ENCODE assay signal across 18 cellular contexts in genomic region chr18:79589601-79590091, GRCh38.
A peak's percentile ranks its signal among the peaks of the same experiment; 100 is the strongest.
DNase-seq lines count a peak whose midpoint lies in the region; ATAC-seq, FAIRE-seq and TF ChIP-seq lines count a peak whose summit lies in the region.
"Had no signal": no experiment of that assay in that cellular context is flagged by ENCODE, and none has a peak within 500 bp of the region (broad histone marks: within the 10 kb centered on the region; RNA-seq: fewer than 3 reads in every experiment).

No MANE protein-coding gene starts in this region.

- H3K27me3 Mint-ChIP-seq in endodermal cell (ENCODE audit: insufficient read depth): no peaks in the 10 kb centered on the region
- H3K27me3 Mint-ChIP-seq: activated naive CD8-positive, alpha-beta T cell treated with anti-CD3 and anti-CD28 coated beads, Interleukin-2, amount 50 U/mL, for 24 hours had no signal

- no TSS peak for BruUV-seq in mammary epithelial cell (replicated peaks; lab: Mats Ljungman, UMichigan)

- no peak overlapping the region for H3K4me3 Mint-ChIP-seq in endodermal cell
- H3K4me3 Mint-ChIP-seq: activated naive CD8-positive, alpha-beta T cell treated with anti-CD3 and anti-CD28 coated beads, Interleukin-2, amount 50 U/mL, for 24 hours had no signal

- H3K4me2 ChIP-seq in mammary epithelial cell (ENCODE audit: insufficient read depth, low read depth, low read length): no peak overlapping the region
- H3K4me2 ChIP-seq in MM.1S (ENCODE audit: low read depth, low read length): no peak overlapping the region

- peaks cover 11% of the 10 kb centered on the region for H3K4me1 Mint-ChIP-seq in endodermal cell
- H3K4me1 Mint-ChIP-seq: activated naive CD8-positive, alpha-beta T cell treated with anti-CD3 and anti-CD28 coated beads, Interleukin-2, amount 50 U/mL, for 24 hours had no signal

- H4K20me1 ChIP-seq in mammary epithelial cell (ENCODE audit: insufficient read depth, low read length): no peaks in the 10 kb centered on the region
- H4K20me1 ChIP-seq in MM.1S (ENCODE audit: insufficient read depth, low read length): no peaks in the 10 kb centered on the region

- H3K4me3 ChIP-seq in breast epithelium (peak overlapping the region in 1 of 3 donors; percentile 49), mammary epithelial cell (replicated peaks in 1 of 3; ENCODE audit: insufficient read depth in 1 of 3, low read depth in 2 of 3, low read length in 3 of 3) (no peak overlapping the region), right atrium auricular region (no peak overlapping the region), pancreas (no peak overlapping the region), vagina (no peak overlapping the region), endodermal cell (ENCODE audit: low read length) (no peak overlapping the region), MM.1S (ENCODE audit: low read length) (no peak overlapping the region)
- H3K4me3 ChIP-seq: tibial nerve had no signal

- intact Hi-C loops in breast epithelium (cut with DNase I; ENCODE audit: low total_unique reads): no loop called here
- intact Hi-C loops in mammary epithelial cell (cut with micrococcal nuclease): no loop called here
- intact Hi-C loops in pancreas (cut with DNase I): no loop called here
- intact Hi-C loops in vagina (cut with DNase I): no loop called here

- H3K9me3 Mint-ChIP-seq in endodermal cell: peaks cover 13% of the 10 kb centered on the region
- H3K9me3 Mint-ChIP-seq: activated naive CD8-positive, alpha-beta T cell treated with anti-CD3 and anti-CD28 coated beads, Interleukin-2, amount 50 U/mL, for 24 hours had no signal

- in situ Hi-C loops in mammary epithelial cell (cut with MboI; ENCODE audit: low sequenced_read_pairs in 2 of 2): no loop called here

- TF ChIP-seq CTCF in breast epithelium (IDR thresholded peaks at IDR 0.05) (no peak), mammary epithelial cell (conservative IDR thresholded peaks at IDR 0.05 in 1 of 2, IDR thresholded peaks at IDR 0.05 in 1 of 2; ENCODE audit: extremely low read depth in 1 of 2, insufficient read depth in 1 of 2, low read depth in 1 of 2, low read length in 2 of 2) (no peak), right atrium auricular region (IDR thresholded peaks at IDR 0.05) (no peak), pancreas (IDR thresholded peaks at IDR 0.05) (no peak), vagina (IDR thresholded peaks at IDR 0.05) (no peak), endodermal cell (conservative IDR thresholded peaks at IDR 0.05) (no peak), MM.1S (IDR thresholded peaks at IDR 0.05; ENCODE audit: low read length) (no peak)

- dilution Hi-C loops in mammary epithelial cell (cut with HindIII; ENCODE audit: low sequenced_read_pairs): loop anchor here (5.0 kb wide), 2 partner anchors 38 to 122 kb away; no protein-coding TSS in a partner anchor

- no peak for DNase-seq in breast epithelium (ENCODE audit: low spot score in 2 of 2)
- DNase-seq in mammary epithelial cell: no peak
- DNase-seq in right atrium auricular region (ENCODE audit: low spot score): no peak
- peak in 2 of 6 donors; percentile 33 to 43 for DNase-seq in pancreas
- no peak for DNase-seq in vagina (ENCODE audit: extremely low spot score in 2 of 2)
- DNase-seq in KG1 (lab: John Stamatoyannopoulos, UW): no peak
- no peak for DNase-seq in endodermal cell
- no peak for DNase-seq in MM.1S
- DNase-seq: 8988T; activated CD4-positive, alpha-beta T cell treated with anti-CD3 and anti-CD28 coated beads, Interleukin-2, amount 50 U/mL, for 48 hours; activated naive CD8-positive, alpha-beta T cell treated with anti-CD3 and anti-CD28 coated beads, Interleukin-2, amount 50 U/mL, for 24 hours; activated T-cell treated with anti-CD3 and anti-CD28 coated beads, Interleukin-2, amount 50 U/mL, for 48 hours; kidney glomerular epithelial cell; NCI-H1694; OCI-M1 had no signal

- peak overlapping the region; percentile 88 to 89 for H3K27ac ChIP-seq in breast epithelium
- no peak overlapping the region for H3K27ac ChIP-seq in mammary epithelial cell (ENCODE audit: insufficient read depth, low read depth, low read length)
- H3K27ac ChIP-seq in right atrium auricular region: peak overlapping the region; percentile 56 to 72
- no peak overlapping the region for H3K27ac ChIP-seq in pancreas
- peak overlapping the region; percentile 17 for H3K27ac ChIP-seq in vagina
- H3K27ac ChIP-seq in endodermal cell (ENCODE audit: low read depth, low read length): no peak overlapping the region
- no peak overlapping the region for H3K27ac ChIP-seq in MM.1S (ENCODE audit: low read length)
- H3K27ac ChIP-seq: C4-2B, epithelial cell of prostate had no signal

- CTCF ChIA-PET in mammary epithelial cell (lab: Charles Lee; ENCODE audit: low non-redundant PET): no interaction called here

- H3K79me2 ChIP-seq in mammary epithelial cell (ENCODE audit: insufficient read depth, low read length) (no peaks in the 10 kb centered on the region), MM.1S (ENCODE audit: low read length) (no peaks in the 10 kb centered on the region)

- H3K27me3 ChIP-seq in breast epithelium (no peaks in the 10 kb centered on the region), mammary epithelial cell (ENCODE audit: insufficient read depth, low read length) (no peaks in the 10 kb centered on the region), right atrium auricular region (no peaks in the 10 kb centered on the region), pancreas (no peaks in the 10 kb centered on the region), vagina (no peaks in the 10 kb centered on the region), endodermal cell (ENCODE audit: control insufficient read depth, insufficient read depth, low read length, poor library complexity, severe bottlenecking) (no peaks in the 10 kb centered on the region), MM.1S (replicated peaks; ENCODE audit: insufficient read depth, low read length) (no peaks in the 10 kb centered on the region)
- H3K27me3 ChIP-seq: tibial nerve had no signal

- ATAC-seq in pancreas: peak in 3 of 4 donors; percentile 16 to 27 (median 20)
- ATAC-seq: activated naive CD8-positive, alpha-beta T cell treated with anti-CD3 and anti-CD28 coated beads, Interleukin-2, amount 50 U/mL, for 24 hours had no signal

- H2AFZ ChIP-seq in mammary epithelial cell (ENCODE audit: low read depth, low read length): no peak overlapping the region
- H2AFZ ChIP-seq in MM.1S (ENCODE audit: low read length): no peak overlapping the region

- H3K36me3 ChIP-seq in breast epithelium (no peaks in the 10 kb centered on the region), mammary epithelial cell (ENCODE audit: insufficient read depth, low read length) (no peaks in the 10 kb centered on the region), right atrium auricular region (no peaks in the 10 kb centered on the region), pancreas (no peaks in the 10 kb centered on the region), vagina (no peaks in the 10 kb centered on the region), endodermal cell (ENCODE audit: control insufficient read depth, insufficient read depth, low read length) (no peaks in the 10 kb centered on the region), MM.1S (replicated peaks; ENCODE audit: insufficient read depth, low read length) (no peaks in the 10 kb centered on the region)
- H3K36me3 ChIP-seq: tibial nerve had no signal

- H3K9me3 ChIP-seq in breast epithelium (peaks cover 0 to 8% of the 10 kb centered on the region in 2 donors), mammary epithelial cell (replicated peaks; ENCODE audit: insufficient read depth, low read length) (peaks cover 6% of the 10 kb centered on the region), right atrium auricular region (peaks cover 0 to 13% of the 10 kb centered on the region in 2 donors), pancreas (no peaks in the 10 kb centered on the region), vagina (no peaks in the 10 kb centered on the region), endodermal cell (ENCODE audit: control insufficient read depth, low read length) (peaks cover 13% of the 10 kb centered on the region), MM.1S (replicated peaks; ENCODE audit: insufficient read depth, low read length) (no peaks in the 10 kb centered on the region)

- H3K9ac ChIP-seq in mammary epithelial cell (ENCODE audit: insufficient read depth, low read length): no peak overlapping the region
- no peak overlapping the region for H3K9ac ChIP-seq in endodermal cell (ENCODE audit: extremely low read depth, low read length, poor library complexity, severe bottlenecking)
- H3K9ac ChIP-seq in MM.1S (ENCODE audit: low read length): no peak overlapping the region

- H3K9me2 ChIP-seq in MM.1S (replicated peaks; ENCODE audit: insufficient read depth, low read length): no peaks in the 10 kb centered on the region

- peaks cover 3% of the 10 kb centered on the region for H3K36me3 Mint-ChIP-seq in endodermal cell (ENCODE audit: low read depth)

- H3K27ac Mint-ChIP-seq in endodermal cell: no peak overlapping the region
- H3K27ac Mint-ChIP-seq: activated naive CD8-positive, alpha-beta T cell treated with anti-CD3 and anti-CD28 coated beads, Interleukin-2, amount 50 U/mL, for 24 hours had no signal

- no peaks in the 10 kb centered on the region for H3F3A ChIP-seq in MM.1S (ENCODE audit: insufficient read depth, low read length)

- WGBS in mammary epithelial cell (ENCODE audit: low coverage, missing lambda C conversion rate): 76% methylated on average over 8 of the region's 15 CpGs
- 55 to 62% methylated on average over 14 of the region's 15 CpGs for WGBS in pancreas, 2 donors
- WGBS in endodermal cell (ENCODE audit: insufficient coverage in 1 of 2, insufficient read length in 1 of 2), 2 experiments: 90 to 92% methylated on average over 10 to 15 of the region's 15 CpGs

- FAIRE-seq in pancreas (lab: Jason Lieb, UNC): no peak

- TF ChIP-seq POLR2A in breast epithelium (IDR thresholded peaks at IDR 0.05): no peak
- TF ChIP-seq POLR2A in vagina (IDR thresholded peaks at IDR 0.05): no peak

- H3K4me1 ChIP-seq in breast epithelium (peaks cover 0 to 3% of the 10 kb centered on the region in 2 donors), mammary epithelial cell (ENCODE audit: insufficient read depth, low read length) (no peaks in the 10 kb centered on the region), right atrium auricular region (peaks cover 0 to 39% of the 10 kb centered on the region in 2 donors), pancreas (no peaks in the 10 kb centered on the region), vagina (peaks cover 36% of the 10 kb centered on the region), endodermal cell (ENCODE audit: control insufficient read depth, insufficient read depth, low read length) (no peaks in the 10 kb centered on the region), MM.1S (ENCODE audit: low read length) (no peaks in the 10 kb centered on the region)

Comparison
In these comparisons a context has a peak if more than half of its experiments do, and no peak if none do; other contexts are left out.
1. H3K27ac ChIP-seq: peak in breast epithelium (2 of 2), right atrium auricular region (2 of 2) and vagina (single experiment); none in mammary epithelial cell (single experiment), pancreas (0 of 4), endodermal cell (single experiment) and MM.1S (single experiment).